In genomic region chr20:56454754-56455153, GRCh38 we compare ENCODE assay signal across 10 cellular contexts. TPM values are rescaled to one million over a fixed set of nuclear protein-coding genes. Genes with fewer than 3 reads are reported as not detected.
DNase-seq lines count a peak whose midpoint lies in the region; ATAC-seq lines count a peak whose summit lies in the region.
"Had no signal": no experiment of that assay in that cellular context is flagged by ENCODE, and none has a peak within 500 bp of the region (broad histone marks: within the 10 kb centered on the region; RNA-seq: fewer than 3 reads in every experiment).

No MANE protein-coding gene starts in this region.

- intact Hi-C loops in activated T-helper 1 cell treated with anti-CD3 and anti-CD28 coated beads, Interleukin-12 subunit alpha, Interleukin-12 subunit beta, Interleukin-2, Interleukin-4 antibody, amounts not matched to agents 30 ng/mL and 10 ng/mL and 1 ng/mL, durations not matched to agents 14 hours and 24 hours and 36 hours (cut with micrococcal nuclease): no loop called here

- no peak overlapping the region for H3K4me3 Mint-ChIP-seq in activated T-helper 1 cell treated with anti-CD3 and anti-CD28 coated beads, Interleukin-12 subunit alpha, Interleukin-12 subunit beta, Interleukin-2, Interleukin-4 antibody, amounts not matched to agents 30 ng/mL and 10 ng/mL and 1 ng/mL, durations not matched to agents 14 hours and 24 hours and 36 hours

- ATAC-seq in GM18517 (IDR thresholded peaks at IDR 0.05; ENCODE audit: unreplicated experiment): peak; percentile 91
- peak; percentile 87 for ATAC-seq in GM19452 (IDR thresholded peaks at IDR 0.05; ENCODE audit: unreplicated experiment)
- peak; percentile 80 for ATAC-seq in HG03060 (IDR thresholded peaks at IDR 0.05; ENCODE audit: low read depth, unreplicated experiment)

- peak overlapping the region; percentile 87 for H3K27ac Mint-ChIP-seq in activated T-helper 1 cell treated with anti-CD3 and anti-CD28 coated beads, Interleukin-12 subunit alpha, Interleukin-12 subunit beta, Interleukin-2, Interleukin-4 antibody, amounts not matched to agents 30 ng/mL and 10 ng/mL and 1 ng/mL, durations not matched to agents 14 hours and 24 hours and 36 hours

- H3K9me3 Mint-ChIP-seq in activated T-helper 1 cell treated with anti-CD3 and anti-CD28 coated beads, Interleukin-12 subunit alpha, Interleukin-12 subunit beta, Interleukin-2, Interleukin-4 antibody, amounts not matched to agents 30 ng/mL and 10 ng/mL and 1 ng/mL, durations not matched to agents 14 hours and 24 hours and 36 hours: no peaks in the 10 kb centered on the region

- no peak for DNase-seq in activated T-helper 1 cell treated with anti-CD3 and anti-CD28 coated beads, Interleukin-12 subunit alpha, Interleukin-12 subunit beta, Interleukin-2, Interleukin-4 antibody, amounts not matched to agents 30 ng/mL and 10 ng/mL and 1 ng/mL, durations not matched to agents 14 hours and 24 hours and 36 hours (ENCODE audit: low spot score)
- no peak for DNase-seq in effector CD8-positive, alpha-beta T cell (lab: John Stamatoyannopoulos, UW)
- DNase-seq in dedifferentiated amniotic fluid mesenchymal stem cell (ENCODE audit: extremely low spot score) (no peak), glomerular visceral epithelial cell (ENCODE audit: extremely low spot score) (no peak), NCI-H2029 (lab: John Stamatoyannopoulos, UW) (no peak)
- DNase-seq: HCEC 1CT, NCI-H1092 had no signal

- H3K4me1 Mint-ChIP-seq in activated T-helper 1 cell treated with anti-CD3 and anti-CD28 coated beads, Interleukin-12 subunit alpha, Interleukin-12 subunit beta, Interleukin-2, Interleukin-4 antibody, amounts not matched to agents 30 ng/mL and 10 ng/mL and 1 ng/mL, durations not matched to agents 14 hours and 24 hours and 36 hours (ENCODE audit: low read depth): peaks cover 9% of the 10 kb centered on the region

- H3K36me3 Mint-ChIP-seq in activated T-helper 1 cell treated with anti-CD3 and anti-CD28 coated beads, Interleukin-12 subunit alpha, Interleukin-12 subunit beta, Interleukin-2, Interleukin-4 antibody, amounts not matched to agents 30 ng/mL and 10 ng/mL and 1 ng/mL, durations not matched to agents 14 hours and 24 hours and 36 hours (ENCODE audit: low read depth): peaks cover 24% of the 10 kb centered on the region

- H3K27me3 Mint-ChIP-seq in activated T-helper 1 cell treated with anti-CD3 and anti-CD28 coated beads, Interleukin-12 subunit alpha, Interleukin-12 subunit beta, Interleukin-2, Interleukin-4 antibody, amounts not matched to agents 30 ng/mL and 10 ng/mL and 1 ng/mL, durations not matched to agents 14 hours and 24 hours and 36 hours (ENCODE audit: insufficient read depth): no peaks in the 10 kb centered on the region

RNA-seq across cellular contexts. Expression of gene RTF2, which starts 13.7 kb away (rescaled TPM):
- total RNA-seq in activated T-helper 1 cell treated with anti-CD3 and anti-CD28 coated beads, Interleukin-12 subunit alpha, Interleukin-12 subunit beta, Interleukin-2, Interleukin-4 antibody, amounts not matched to agents 30 ng/mL and 10 ng/mL and 1 ng/mL, durations not matched to agents 14 hours and 24 hours and 36 hours: 106 and 113 TPM in 2 replicates

RNA-seq across cellular contexts. Expression of gene CASS4, which starts 42.7 kb away (rescaled TPM):
- 6.7 and 7.8 TPM in 2 replicates for total RNA-seq in activated T-helper 1 cell treated with anti-CD3 and anti-CD28 coated beads, Interleukin-12 subunit alpha, Interleukin-12 subunit beta, Interleukin-2, Interleukin-4 antibody, amounts not matched to agents 30 ng/mL and 10 ng/mL and 1 ng/mL, durations not matched to agents 14 hours and 24 hours and 36 hours
